Comparison of ENCODE assay signal across 9 cellular contexts in genomic region chr3:73100734-73101550, GRCh38. TPM values are rescaled to one million over a fixed set of nuclear protein-coding genes. Genes with fewer than 3 reads are reported as not detected.
A peak's percentile ranks its signal among the peaks of the same experiment; 100 is the strongest.
DNase-seq lines count a peak whose midpoint lies in the region; ATAC-seq and FAIRE-seq lines count a peak whose summit lies in the region.
"Had no signal": no experiment of that assay in that cellular context is flagged by ENCODE, and none has a peak within 500 bp of the region (broad histone marks: within the 10 kb centered on the region; RNA-seq: fewer than 3 reads in every experiment).

No MANE protein-coding gene starts in this region.

- H3K14ac ChIP-seq in neuronal stem cell (ENCODE audit: low read length), result no peak overlapping the region

- no peak overlapping the region for H2BK5ac ChIP-seq in neuronal stem cell (ENCODE audit: low read length)

- H3K27ac Mint-ChIP-seq in activated T-cell treated with anti-CD3 and anti-CD28 coated beads, Interleukin-2, amount 50 U/mL, for 72 hours, result no peak overlapping the region

- no peaks in the 10 kb centered on the region for H3K36me3 ChIP-seq in neuronal stem cell (replicated peaks in 1 of 2; ENCODE audit: control insufficient read depth in 2 of 2, insufficient read depth in 2 of 2, low read length in 2 of 2)

- no peak overlapping the region for H3K9ac ChIP-seq in neuronal stem cell (ENCODE audit: low read depth, low read length, poor library complexity)

- no peak overlapping the region for H3K23ac ChIP-seq in neuronal stem cell (ENCODE audit: low read depth, low read length, poor library complexity)

- H3K4me3 Mint-ChIP-seq in activated T-cell treated with anti-CD3 and anti-CD28 coated beads, Interleukin-2, amount 50 U/mL, for 72 hours, result no peak overlapping the region

- no peak overlapping the region for H3K4me3 ChIP-seq in neuronal stem cell (ENCODE audit: low read length in 2 of 2)

- peaks cover 0 to 6% (median 0%) of the 10 kb centered on the region in 3 experiments for H3K27me3 ChIP-seq in neuronal stem cell (ENCODE audit: control insufficient read depth in 3 of 3, insufficient read depth in 3 of 3, low read depth in 1 of 3, low read length in 3 of 3)

- DNase-seq in DMS53 (lab: John Stamatoyannopoulos, UW) (peak; percentile 65), KG1 (lab: John Stamatoyannopoulos, UW) (peak; percentile 66), RCC 7860 (ENCODE audit: low spot score) (peak; percentile 50), fibroblast of the conjunctiva (ENCODE audit: low read depth) (peak; percentile 68), neuronal stem cell (ENCODE audit: low spot score) (peak; percentile 91), substantia nigra (lab: John Stamatoyannopoulos, UW) (peak in 47 of 49 donors; percentile 5 to 87 (median 66))
- peak; percentile 75 to 79 for DNase-seq in activated T-cell treated with anti-CD3 and anti-CD28 coated beads, Interleukin-2, amount 50 U/mL, for 72 hours

- no peak overlapping the region for H2BK15ac ChIP-seq in neuronal stem cell (ENCODE audit: low read length)

- H2BK12ac ChIP-seq in neuronal stem cell (ENCODE audit: low read length), result no peak overlapping the region

- no peak for FAIRE-seq in RCC 7860 (lab: Jason Lieb, UNC)

- H2BK120ac ChIP-seq in neuronal stem cell (ENCODE audit: low read depth, low read length), result no peak overlapping the region

- H2AK5ac ChIP-seq in neuronal stem cell (ENCODE audit: low read depth, low read length), result no peak overlapping the region

- peak; percentile 91 for ATAC-seq in GM21528 (IDR thresholded peaks at IDR 0.05; ENCODE audit: low FRiP score, unreplicated experiment)
- ATAC-seq in activated T-cell treated with anti-CD3 and anti-CD28 coated beads, Interleukin-2, amount 50 U/mL, for 72 hours (replicated peaks in 1 of 2), result peak; percentile 52 to 71

- peaks cover 2 to 3% of the 10 kb centered on the region in 2 donors for H3K9me3 ChIP-seq in neuronal stem cell (replicated peaks in 1 of 2; ENCODE audit: control insufficient read depth in 2 of 2, insufficient read depth in 1 of 2, low read depth in 1 of 2, low read length in 2 of 2)

- no peak overlapping the region for H3K4ac ChIP-seq in neuronal stem cell (ENCODE audit: low read length)

- no peak overlapping the region for H3K4me2 ChIP-seq in neuronal stem cell (ENCODE audit: insufficient read depth, low read length, poor library complexity, severe bottlenecking)

- no peaks in the 10 kb centered on the region for H3K27me3 Mint-ChIP-seq in activated T-cell treated with anti-CD3 and anti-CD28 coated beads, Interleukin-2, amount 50 U/mL, for 72 hours (ENCODE audit: low read depth)

- WGBS in neuronal stem cell (ENCODE audit: extremely low coverage in 2 of 2, insufficient read length in 2 of 2, insufficient replicate concordance in 1 of 2), 2 donors, result no CpG with 5 or more reads among the region's 10 CpGs

- H4K8ac ChIP-seq in neuronal stem cell (ENCODE audit: low read depth, low read length), result no peak overlapping the region

- no peaks in the 10 kb centered on the region for H3K4me1 Mint-ChIP-seq in activated T-cell treated with anti-CD3 and anti-CD28 coated beads, Interleukin-2, amount 50 U/mL, for 72 hours (ENCODE audit: low read depth)

- H3K79me1 ChIP-seq in neuronal stem cell (ENCODE audit: low read depth, low read length), result no peaks in the 10 kb centered on the region

- H3K9me3 Mint-ChIP-seq in activated T-cell treated with anti-CD3 and anti-CD28 coated beads, Interleukin-2, amount 50 U/mL, for 72 hours, result no peaks in the 10 kb centered on the region

- H3K36me3 Mint-ChIP-seq in activated T-cell treated with anti-CD3 and anti-CD28 coated beads, Interleukin-2, amount 50 U/mL, for 72 hours (ENCODE audit: insufficient read depth in 2 of 2), result no peaks in the 10 kb centered on the region

- H3K27ac ChIP-seq in neuronal stem cell (replicated peaks; ENCODE audit: low read length) (no peak overlapping the region), substantia nigra (ENCODE audit: low read depth, low read length, poor library complexity, severe bottlenecking) (no peak overlapping the region)
- H3K27ac ChIP-seq: epithelial cell of prostate had no signal

- peaks cover 0 to 3% of the 10 kb centered on the region in 2 donors for H3K4me1 ChIP-seq in neuronal stem cell (ENCODE audit: control insufficient read depth in 2 of 2, insufficient read depth in 1 of 2, low read depth in 1 of 2, low read length in 2 of 2)

- no peak overlapping the region for H3K18ac ChIP-seq in neuronal stem cell (ENCODE audit: low read length)

- peak overlapping the region; percentile 50 for H2AFZ ChIP-seq in neuronal stem cell (ENCODE audit: low read length)

- no peak overlapping the region for H4K91ac ChIP-seq in neuronal stem cell (ENCODE audit: low read depth, low read length, poor library complexity)

RNA-seq across cellular contexts. Expression of gene EBLN2, which starts 39.5 kb away (rescaled TPM):
- total RNA-seq in activated T-cell treated with anti-CD3 and anti-CD28 coated beads, Interleukin-2, amount 50 U/mL, for 72 hours, result 1 to 10 TPM; 7.0 to 7.4 TPM
- polyA plus RNA-seq in neuronal stem cell (2013, experiment 1 of 2), result 2.7 TPM
- polyA plus RNA-seq in neuronal stem cell (2013, experiment 2 of 2), result 2.2 TPM
